Comparison of ENCODE assay signal across 8 cellular contexts in the genomic region with DNA sequence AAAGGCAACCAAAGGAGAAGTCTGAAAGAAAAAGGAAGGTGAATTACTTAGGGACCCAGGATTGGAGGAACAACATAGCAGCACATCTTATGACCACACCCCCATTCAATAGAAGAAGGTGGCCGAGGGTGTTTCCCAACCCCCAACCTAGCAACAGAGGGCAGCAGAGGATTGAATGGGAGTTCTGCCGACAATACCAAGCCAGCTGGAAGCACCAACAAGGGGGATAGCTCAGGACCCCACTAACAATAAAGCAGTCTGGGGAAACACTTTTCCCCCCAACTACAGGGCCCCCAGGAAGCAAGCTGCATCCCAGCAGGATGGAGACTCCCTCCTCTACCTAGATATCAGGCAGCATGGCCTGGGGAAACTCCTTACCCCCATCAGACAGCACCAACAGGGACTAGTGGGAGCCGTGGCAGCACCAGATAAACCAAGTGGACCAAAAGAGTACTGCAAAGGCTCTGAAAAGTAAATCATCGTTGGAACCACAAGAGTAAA.
DNase-seq lines count a peak whose midpoint lies in the region; ATAC-seq and TF ChIP-seq lines count a peak whose summit lies in the region.

No MANE protein-coding gene starts in this region.

- H3K4me3 ChIP-seq in coronary artery = no peak overlapping the region
- no peak overlapping the region for H3K4me3 ChIP-seq in lung

- DNase-seq in Daoy (ENCODE audit: low read depth) (peak; percentile 42), NCI-H2227 (lab: John Stamatoyannopoulos, UW; ENCODE audit: unreplicated experiment) (peak; percentile 71), coronary artery (ENCODE audit: low spot score) (no peak), lung (ENCODE audit: low spot score) (no peak), GM19238 (ENCODE audit: insufficient read length, low spot score) (no peak), SKM-1 treated with dmso at 0.1 percent for 144 hours (lab: John Stamatoyannopoulos, UW; ENCODE audit: unreplicated experiment) (no peak), NCI-H2081 treated with DMSO at 0.1 percent for 48 hours (lab: John Stamatoyannopoulos, UW) (no peak)

- H3K36me3 ChIP-seq in lung (ENCODE audit: control insufficient read depth in 2 of 2, insufficient read depth in 2 of 2, low read length in 2 of 2) = peaks cover 0 to 2% of the 10 kb centered on the region in 2 donors

- H3K27ac ChIP-seq in coronary artery (peak overlapping the region; percentile 80 to 97), lung (ENCODE audit: low read depth in 1 of 2, low read length in 1 of 2) (peak overlapping the region; percentile 76 to 78)

- WGBS in lung, 2 donors = 46 to 51% methylated on average over 4 of the region's 4 CpGs

- no peaks in the 10 kb centered on the region for H3K27me3 ChIP-seq in lung (ENCODE audit: control insufficient read depth, insufficient read depth)

- peaks cover 19 to 32% of the 10 kb centered on the region in 2 donors for H3K4me1 ChIP-seq in lung (ENCODE audit: control insufficient read depth in 2 of 2, insufficient read depth in 2 of 2, low read length in 2 of 2)

- H3K9me3 ChIP-seq in lung (ENCODE audit: control insufficient read depth in 2 of 2, insufficient read depth in 1 of 2, low read length in 1 of 2) = no peaks in the 10 kb centered on the region

- TF ChIP-seq CTCF in coronary artery (IDR thresholded peaks at IDR 0.05) (no peak), lung (IDR thresholded peaks at IDR 0.05; ENCODE audit: control extremely low read depth, extremely low read depth) (no peak)

- no peak for ATAC-seq in lung (ENCODE audit: insufficient read depth, low FRiP score)
- ATAC-seq in GM18505 (IDR thresholded peaks at IDR 0.05; ENCODE audit: unreplicated experiment) = no peak

- no peak for TF ChIP-seq POLR2A in GM18505 (IDR thresholded peaks at IDR 0.05; ENCODE audit: borderline replicate concordance, extremely low read depth, insufficient read depth, insufficient read length)

Comparison
In these comparisons a context has a peak if more than half of its experiments do, and no peak if none do; other contexts are left out.
1. DNase-seq: peak in Daoy (single experiment) and NCI-H2227 (single experiment); none in coronary artery (single experiment), lung (single experiment), GM19238 (single experiment), SKM-1 treated with dmso at 0.1 percent for 144 hours (single experiment) and NCI-H2081 treated with DMSO at 0.1 percent for 48 hours (single experiment).